11 cellular contexts compared by ENCODE assay signal in genomic region chr22:36052505-36052941, GRCh38. TPM values are rescaled to one million over a fixed set of nuclear protein-coding genes. Genes with fewer than 3 reads are reported as not detected.
A peak's percentile ranks its signal among the peaks of the same experiment; 100 is the strongest.
DNase-seq lines count a peak whose midpoint lies in the region; ATAC-seq, FAIRE-seq and TF ChIP-seq lines count a peak whose summit lies in the region.
"Had no signal": no experiment of that assay in that cellular context is flagged by ENCODE, and none has a peak within 500 bp of the region (broad histone marks: within the 10 kb centered on the region; RNA-seq: fewer than 3 reads in every experiment).

No MANE protein-coding gene starts in this region.

- intact Hi-C loops in sciatic nerve (cut with DNase I): no loop called here

- H3K4me3 Mint-ChIP-seq in stimulated activated naive CD8-positive, alpha-beta T cell treated with anti-CD3 and anti-CD28 coated beads, Interleukin-15, amount 100 ng/mL, for 72 hours: no peak overlapping the region

- no peak overlapping the region for H3K27ac Mint-ChIP-seq in stimulated activated naive CD8-positive, alpha-beta T cell treated with anti-CD3 and anti-CD28 coated beads, Interleukin-15, amount 100 ng/mL, for 72 hours

- no peak for TF ChIP-seq CTCF in fibroblast of mammary gland (conservative IDR thresholded peaks at IDR 0.05; ENCODE audit: control insufficient read depth, insufficient read depth, low read depth, low read length)

- ATAC-seq in stimulated activated naive CD8-positive, alpha-beta T cell treated with anti-CD3 and anti-CD28 coated beads, Interleukin-15, amount 100 ng/mL, for 72 hours: peak; percentile 66
- ATAC-seq in sciatic nerve (no peak), GM21737 (IDR thresholded peaks at IDR 0.05; ENCODE audit: unreplicated experiment) (no peak), GM21723 (IDR thresholded peaks at IDR 0.05; ENCODE audit: unreplicated experiment) (no peak)

- peaks cover 24% of the 10 kb centered on the region for H3K27me3 Mint-ChIP-seq in stimulated activated naive CD8-positive, alpha-beta T cell treated with anti-CD3 and anti-CD28 coated beads, Interleukin-15, amount 100 ng/mL, for 72 hours

- peak; percentile 44 for FAIRE-seq in RCC 7860 (lab: Jason Lieb, UNC)

- peak; percentile 5 for DNase-seq in activated gamma-delta T cell treated with Interleukin-2 at 50 U/mL for 16 hours
- DNase-seq in activated gamma-delta T cell (lab: John Stamatoyannopoulos, UW): no peak
- DNase-seq in RCC 7860 (ENCODE audit: low spot score): peak; percentile 69
- peak; percentile 47 for DNase-seq in fibroblast of mammary gland (ENCODE audit: low read depth)
- no peak for DNase-seq in stimulated activated naive CD8-positive, alpha-beta T cell treated with anti-CD3 and anti-CD28 coated beads, Interleukin-15, amount 100 ng/mL, for 72 hours
- no peak for DNase-seq in sciatic nerve (ENCODE audit: low spot score)
- DNase-seq: COR-L47, cortex of kidney, WERI-Rb-1 had no signal

- H3K4me3 ChIP-seq in fibroblast of mammary gland (ENCODE audit: control insufficient read depth, low read depth, low read length): no peak overlapping the region

- peaks cover 9% of the 10 kb centered on the region for H3K4me1 Mint-ChIP-seq in stimulated activated naive CD8-positive, alpha-beta T cell treated with anti-CD3 and anti-CD28 coated beads, Interleukin-15, amount 100 ng/mL, for 72 hours

- no peaks in the 10 kb centered on the region for H3K9me3 Mint-ChIP-seq in stimulated activated naive CD8-positive, alpha-beta T cell treated with anti-CD3 and anti-CD28 coated beads, Interleukin-15, amount 100 ng/mL, for 72 hours

RNA-seq across cellular contexts. Expression of gene RBFOX2, which starts 23.9 kb away (rescaled TPM):
- total RNA-seq in sciatic nerve: 77.7 TPM

Comparison
In these comparisons a context has a peak if more than half of its experiments do, and no peak if none do; other contexts are left out.
1. DNase-seq: peak in activated gamma-delta T cell treated with Interleukin-2 at 50 U/mL for 16 hours (single experiment), RCC 7860 (single experiment) and fibroblast of mammary gland (single experiment); none in activated gamma-delta T cell (single experiment), stimulated activated naive CD8-positive, alpha-beta T cell treated with anti-CD3 and anti-CD28 coated beads, Interleukin-15, amount 100 ng/mL, for 72 hours (0 of 2) and sciatic nerve (single experiment).